In genomic region chr14:33777651-33778050, GRCh38 we compare ENCODE assay signal across 17 cellular contexts.
"Had no signal": no experiment of that assay in that cellular context is flagged by ENCODE, and none has a peak within 500 bp of the region (broad histone marks: within the 10 kb centered on the region; RNA-seq: fewer than 3 reads in every experiment).

No MANE protein-coding gene starts in this region.

- H3K4me3 Mint-ChIP-seq: activated CD4-positive, alpha-beta memory T cell treated with anti-CD3 and anti-CD28 coated beads, Interleukin-2, amount 10 ng/mL, durations not matched to agents 7 days and 5 days; activated naive CD8-positive, alpha-beta T cell treated with anti-CD3 and anti-CD28 coated beads, Interleukin-2, amount 10 ng/mL, durations not matched to agents 7 days and 5 days; nephron progenitor cell; type B pancreatic cell had no signal

- H3K4me3 ChIP-seq: cardiac muscle cell, colonic mucosa, left ventricle myocardium inferior, ovary, sigmoid colon had no signal

- DNase-seq: activated CD4-positive, alpha-beta memory T cell treated with anti-CD3 and anti-CD28 coated beads, Interleukin-2, amount 10 ng/mL, durations not matched to agents 7 days and 5 days; activated CD4-positive, CD25-positive, alpha-beta regulatory T cell treated with anti-CD3 and anti-CD28 coated beads, Interleukin-2, amount 50 U/mL, for 72 hours; activated CD8-positive, alpha-beta memory T cell treated with anti-CD3 and anti-CD28 coated beads, Interleukin-2, amount 50 U/mL, for 4 hours; activated naive CD8-positive, alpha-beta T cell treated with anti-CD3 and anti-CD28 coated beads, Interleukin-2, amount 10 ng/mL, durations not matched to agents 7 days and 5 days; colonic mucosa; effector CD4-positive, alpha-beta T cell; kidney; left ventricle myocardium inferior; mesenchymal stem cell; nephron progenitor cell; ovary; sigmoid colon; stimulated activated CD4-positive, alpha-beta T cell treated with anti-CD3 and anti-CD28 coated beads, Interleukin-12 subunit alpha, Interleukin-12 subunit beta, amount 100 ng/mL, for 4 hours; stimulated activated naive CD4-positive, alpha-beta T cell treated with Interleukin-2 at 50 U/mL for 16 hours; T-helper 2 cell had no signal

- H3K27ac Mint-ChIP-seq: activated CD4-positive, alpha-beta memory T cell treated with anti-CD3 and anti-CD28 coated beads, Interleukin-2, amount 10 ng/mL, durations not matched to agents 7 days and 5 days; activated naive CD8-positive, alpha-beta T cell treated with anti-CD3 and anti-CD28 coated beads, Interleukin-2, amount 10 ng/mL, durations not matched to agents 7 days and 5 days; nephron progenitor cell; type B pancreatic cell had no signal

- H3K4me1 Mint-ChIP-seq: activated CD4-positive, alpha-beta memory T cell treated with anti-CD3 and anti-CD28 coated beads, Interleukin-2, amount 10 ng/mL, durations not matched to agents 7 days and 5 days; activated naive CD8-positive, alpha-beta T cell treated with anti-CD3 and anti-CD28 coated beads, Interleukin-2, amount 10 ng/mL, durations not matched to agents 7 days and 5 days had no signal

- H3K36me3 ChIP-seq: cardiac muscle cell, colonic mucosa, left ventricle myocardium inferior, ovary, sigmoid colon had no signal

- H3K9me3 ChIP-seq: colonic mucosa, left ventricle myocardium inferior, ovary, sigmoid colon had no signal

- H3K9me3 Mint-ChIP-seq: activated CD4-positive, alpha-beta memory T cell treated with anti-CD3 and anti-CD28 coated beads, Interleukin-2, amount 10 ng/mL, durations not matched to agents 7 days and 5 days; activated naive CD8-positive, alpha-beta T cell treated with anti-CD3 and anti-CD28 coated beads, Interleukin-2, amount 10 ng/mL, durations not matched to agents 7 days and 5 days; nephron progenitor cell; type B pancreatic cell had no signal

- H3K36me3 Mint-ChIP-seq: activated naive CD8-positive, alpha-beta T cell treated with anti-CD3 and anti-CD28 coated beads, Interleukin-2, amount 10 ng/mL, durations not matched to agents 7 days and 5 days; type B pancreatic cell had no signal

- H3K27me3 ChIP-seq: cardiac muscle cell, colonic mucosa, ovary, sigmoid colon had no signal

- H3K4me1 ChIP-seq: colonic mucosa, left ventricle myocardium inferior had no signal

- H3K27ac ChIP-seq: cardiac muscle cell, colonic mucosa, left ventricle myocardium inferior, ovary, sigmoid colon had no signal
